8 cellular contexts compared by ENCODE assay signal in the genomic region with DNA sequence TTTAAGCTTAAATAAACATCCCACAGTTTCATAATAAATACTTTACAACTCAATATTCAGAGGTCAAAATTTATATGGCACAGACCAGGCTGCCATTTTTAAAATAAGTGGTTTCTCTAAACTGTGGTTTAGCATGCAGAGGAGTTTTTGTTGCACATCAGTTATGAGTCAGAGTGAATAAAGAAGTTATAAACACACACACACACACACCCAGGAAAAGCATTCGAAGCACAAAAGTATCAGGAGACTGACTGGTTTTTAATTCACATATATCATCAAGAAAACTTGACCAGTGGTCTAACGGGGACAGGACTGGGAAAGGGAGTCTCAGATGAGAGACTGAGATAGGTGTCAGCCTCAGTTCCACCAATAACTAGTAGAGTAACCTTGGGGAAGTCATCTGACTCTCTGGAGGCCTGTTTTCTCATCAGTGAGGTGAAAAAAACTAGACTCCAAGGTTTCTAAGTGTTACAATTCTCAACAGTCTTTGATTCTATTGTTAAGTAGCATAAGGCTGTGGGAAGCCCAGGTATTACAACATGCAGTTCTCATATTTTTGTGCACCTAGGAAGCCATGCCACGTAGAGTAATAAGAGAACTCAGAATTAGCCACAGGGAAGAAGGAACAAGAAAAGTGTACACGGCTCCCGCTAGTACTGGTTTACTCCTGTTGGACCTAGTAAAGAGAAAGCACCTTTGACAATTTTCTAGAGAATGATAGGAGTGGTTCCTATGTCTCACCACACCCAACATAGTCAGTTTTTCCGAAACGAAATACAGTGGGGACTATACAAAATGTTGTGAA.
DNase-seq lines count a peak whose midpoint lies in the region; ATAC-seq and TF ChIP-seq lines count a peak whose summit lies in the region.

No MANE protein-coding gene starts in this region.

- H3K4me3 ChIP-seq in GM12864 (ENCODE audit: low read depth, low read length) (peak overlapping the region; percentile 67; the same call in 1 of the 2 replicates), stomach smooth muscle (ENCODE audit: low read length in 2 of 2) (peak overlapping the region in 1 of 2 donors; percentile 23)

- H3K27me3 ChIP-seq in stomach smooth muscle (ENCODE audit: control insufficient read depth in 1 of 2, insufficient read depth in 2 of 2, low read length in 2 of 2): no peaks in the 10 kb centered on the region

- no peaks in the 10 kb centered on the region for H3K36me3 ChIP-seq in stomach smooth muscle (ENCODE audit: control insufficient read depth in 2 of 2, insufficient read depth in 2 of 2, low read length in 2 of 2)

- no peak overlapping the region for H3K9ac ChIP-seq in stomach smooth muscle (ENCODE audit: low read length in 2 of 2)

- ATAC-seq in GM21423 (IDR thresholded peaks at IDR 0.05; ENCODE audit: unreplicated experiment) (no peak), HG02610 (IDR thresholded peaks at IDR 0.05; ENCODE audit: unreplicated experiment) (no peak), GM19455 (IDR thresholded peaks at IDR 0.05; ENCODE audit: unreplicated experiment) (no peak)

- peaks cover 12% of the 10 kb centered on the region for H3K4me1 ChIP-seq in stomach smooth muscle (ENCODE audit: control insufficient read depth, insufficient read depth, low read length)

- H3K27ac ChIP-seq in stomach smooth muscle (ENCODE audit: low read length): peak overlapping the region; percentile 12

- no peaks in the 10 kb centered on the region for H3K9me3 ChIP-seq in stomach smooth muscle (ENCODE audit: control insufficient read depth in 2 of 2, low read length in 2 of 2)

- no peak for TF ChIP-seq CTCF in GM12864 (IDR thresholded peaks at IDR 0.05; ENCODE audit: low read depth, low read length, missing control alignments)

- DNase-seq in GM12864 (ENCODE audit: low read depth) (peak; percentile 61), Kasumi-1 (lab: John Stamatoyannopoulos, UW) (peak; percentile 64 to 75), germinal center (ENCODE audit: low spot score) (peak; percentile 22)
- peak; percentile 46 to 48 for DNase-seq in activated T-cell treated with anti-CD3 and anti-CD28 coated beads, Interleukin-2, amount 50 U/mL, for 48 hours
